ENCODE assay signal across 8 cellular contexts in genomic region chr4:39354178-39354503, GRCh38. TPM values are rescaled to one million over a fixed set of nuclear protein-coding genes. Genes with fewer than 3 reads are reported as not detected.
DNase-seq lines count a peak whose midpoint lies in the region; ATAC-seq and TF ChIP-seq lines count a peak whose summit lies in the region.

No MANE protein-coding gene starts in this region.

- intact Hi-C loops in sciatic nerve (cut with DNase I): no loop called here

- CTCF ChIA-PET in GM10248 (lab: Yijun Ruan, JAX): interaction anchor here (1.2 kb wide), 1 partner anchor 20 kb away, joined by 3 read pairs; no protein-coding TSS in a partner anchor

- H3K4me3 ChIP-seq in GM12865 (ENCODE audit: low read depth, low read length) (peak overlapping the region; percentile 45), fibroblast of the aortic adventitia (ENCODE audit: low read depth, low read length) (peak overlapping the region; percentile 47)

- peak; percentile 51; the same call in 2 of the 3 replicates for ATAC-seq in SK-N-SH treated with all-trans-retinoic acid at 6 μM for 48 hours
- peak; percentile 33 for ATAC-seq in sciatic nerve
- no peak for ATAC-seq in GM21619 (IDR thresholded peaks at IDR 0.05; ENCODE audit: unreplicated experiment)

- POLR2A ChIA-PET in GM10248 (lab: Yijun Ruan, JAX): interaction anchor here (0.7 kb wide), 2 partner anchors 156 to 290 kb away, joined by 5 to 7 read pairs; no protein-coding TSS in a partner anchor

- DNase-seq in GM12865 (ENCODE audit: low read depth) (no peak), fibroblast of the aortic adventitia (ENCODE audit: low read depth) (no peak), sciatic nerve (ENCODE audit: low spot score) (no peak), NCI-H1417 treated with DMSO at 0.1 percent for 48 hours (lab: John Stamatoyannopoulos, UW) (no peak), GM10248 (ENCODE audit: extremely low spot score) (no peak)
- DNase-seq in stimulated activated naive CD4-positive, alpha-beta T cell (lab: John Stamatoyannopoulos, UW): no peak

- TF ChIP-seq CTCF in GM12865 (IDR thresholded peaks at IDR 0.05; ENCODE audit: insufficient read depth, low read depth, low read length, missing control alignments) (no peak), fibroblast of the aortic adventitia (IDR thresholded peaks at IDR 0.05; ENCODE audit: insufficient read depth, low read length) (no peak), GM10248 (IDR thresholded peaks at IDR 0.05; ENCODE audit: control extremely low read depth, extremely low read depth, low read depth, missing control alignments) (no peak)

TF ChIP-seq in SK-N-SH treated with all-trans-retinoic acid at 6 μM for 48 hours, 23 proteins besides CTCF, POLR2A, EP300 and RAD21:
- TF ChIP-seq ARNTL (CRISPR knock-in tag; IDR thresholded peaks at IDR 0.05; ENCODE audit: borderline replicate concordance, low read depth) (no peak), ZFP3 (CRISPR knock-in tag; IDR thresholded peaks at IDR 0.05) (no peak), PATZ1 (CRISPR knock-in tag; IDR thresholded peaks at IDR 0.05; ENCODE audit: borderline replicate concordance) (no peak)
TF ChIP-seq in SK-N-SH treated with all-trans-retinoic acid at 6 μM for 48 hours: peak in this region for 0.

RNA-seq across cellular contexts. Expression of gene RFC1, which starts 12.0 kb away (rescaled TPM):
- total RNA-seq in fibroblast of the aortic adventitia (ENCODE audit: low replicate concordance) (38.9 and 78.5 TPM in 2 replicates), sciatic nerve (54.6 TPM)

RNA-seq across cellular contexts. Expression of gene KLB, which starts 52.6 kb away (rescaled TPM):
- total RNA-seq in fibroblast of the aortic adventitia (ENCODE audit: low replicate concordance) (under 0.01 TPM in 1 of 2 replicates, not detected in the other), sciatic nerve (1.2 TPM)
